In genomic region chr7:69664433-69664832, GRCh38 we compare ENCODE assay signal across 14 cellular contexts.
DNase-seq lines count a peak whose midpoint lies in the region; ATAC-seq and TF ChIP-seq lines count a peak whose summit lies in the region.
"Had no signal": no experiment of that assay in that cellular context is flagged by ENCODE, and none has a peak within 500 bp of the region (broad histone marks: within the 10 kb centered on the region; RNA-seq: fewer than 3 reads in every experiment).

No MANE protein-coding gene starts in this region.

- no peak for TF ChIP-seq CTCF in RWPE1 (conservative IDR thresholded peaks at IDR 0.05; ENCODE audit: low read depth)

- H3K36me3 Mint-ChIP-seq in activated naive CD4-positive, alpha-beta T cell treated with anti-CD3 and anti-CD28 coated beads, Interleukin-2, amount 50 U/mL, for 72 hours = no peaks in the 10 kb centered on the region
- H3K36me3 Mint-ChIP-seq: naive thymus-derived CD8-positive, alpha-beta T cell had no signal

- H3K27ac ChIP-seq in RWPE1 = no peak overlapping the region
- H3K27ac ChIP-seq: colonic mucosa, left ventricle myocardium inferior had no signal

- H3K9me3 Mint-ChIP-seq in activated naive CD4-positive, alpha-beta T cell treated with anti-CD3 and anti-CD28 coated beads, Interleukin-2, amount 50 U/mL, for 72 hours = peaks cover 7% of the 10 kb centered on the region in 2 donors
- H3K9me3 Mint-ChIP-seq: activated T-cell treated with anti-CD3 and anti-CD28 coated beads, Interleukin-2, amount 50 U/mL, for 24 hours had no signal

- H3K27ac Mint-ChIP-seq in activated naive CD4-positive, alpha-beta T cell treated with anti-CD3 and anti-CD28 coated beads, Interleukin-2, amount 50 U/mL, for 72 hours = no peak overlapping the region
- H3K27ac Mint-ChIP-seq: activated T-cell treated with anti-CD3 and anti-CD28 coated beads, Interleukin-2, amount 50 U/mL, for 24 hours; naive thymus-derived CD8-positive, alpha-beta T cell had no signal

- CTCF ChIA-PET in RWPE1 (lab: Yijun Ruan, JAX) = no interaction called here

- peak; percentile 24 for DNase-seq in COR-L47 (lab: John Stamatoyannopoulos, UW)
- peak; percentile 90 for DNase-seq in NAMALWA (ENCODE audit: low spot score)
- DNase-seq in activated naive CD4-positive, alpha-beta T cell treated with anti-CD3 and anti-CD28 coated beads, Interleukin-2, amount 50 U/mL, for 72 hours (ENCODE audit: low spot score in 2 of 2) = no peak
- no peak for DNase-seq in RWPE1 (ENCODE audit: low spot score)
- no peak for DNase-seq in stimulated activated naive CD8-positive, alpha-beta T cell treated with anti-CD3 and anti-CD28 coated beads, Interleukin-15, Interleukin-2, amounts not matched to agents 100 U/mL and 50 U/mL, for 24 hours
- DNase-seq in hepatic stellate cell (ENCODE audit: low spot score) = no peak
- DNase-seq: activated CD4-positive, alpha-beta T cell treated with anti-CD3 and anti-CD28 coated beads for 1 hour; activated T-cell treated with anti-CD3 and anti-CD28 coated beads, Interleukin-2, amount 50 U/mL, for 24 hours; colonic mucosa; left ventricle myocardium inferior; naive thymus-derived CD8-positive, alpha-beta T cell; SW 1271 had no signal

- POLR2A ChIA-PET in RWPE1 (lab: Yijun Ruan, JAX; ENCODE audit: low non-redundant PET) = no interaction called here

- peak; percentile 76 for ATAC-seq in GM18873 (IDR thresholded peaks at IDR 0.05; ENCODE audit: low FRiP score, unreplicated experiment)
- peak; percentile 49 for ATAC-seq in HG02885 (IDR thresholded peaks at IDR 0.05; ENCODE audit: poor library complexity, unreplicated experiment)
- ATAC-seq in activated naive CD4-positive, alpha-beta T cell treated with anti-CD3 and anti-CD28 coated beads, Interleukin-2, amount 50 U/mL, for 72 hours = no peak
- ATAC-seq in stimulated activated naive CD8-positive, alpha-beta T cell treated with anti-CD3 and anti-CD28 coated beads, Interleukin-15, Interleukin-2, amounts not matched to agents 100 U/mL and 50 U/mL, for 24 hours = no peak
- ATAC-seq: naive thymus-derived CD8-positive, alpha-beta T cell had no signal

Comparison
In these comparisons a context has a peak if more than half of its experiments do, and no peak if none do; other contexts are left out.
1. DNase-seq: peak in COR-L47 (single experiment) and NAMALWA (single experiment); none in activated naive CD4-positive, alpha-beta T cell treated with anti-CD3 and anti-CD28 coated beads, Interleukin-2, amount 50 U/mL, for 72 hours (0 of 2), RWPE1 (single experiment), stimulated activated naive CD8-positive, alpha-beta T cell treated with anti-CD3 and anti-CD28 coated beads, Interleukin-15, Interleukin-2, amounts not matched to agents 100 U/mL and 50 U/mL, for 24 hours (single experiment) and hepatic stellate cell (single experiment).
2. ATAC-seq: peak in GM18873 (single experiment) and HG02885 (single experiment); none in activated naive CD4-positive, alpha-beta T cell treated with anti-CD3 and anti-CD28 coated beads, Interleukin-2, amount 50 U/mL, for 72 hours (0 of 2) and stimulated activated naive CD8-positive, alpha-beta T cell treated with anti-CD3 and anti-CD28 coated beads, Interleukin-15, Interleukin-2, amounts not matched to agents 100 U/mL and 50 U/mL, for 24 hours (single experiment).